8 cellular contexts compared by ENCODE assay signal in genomic region chr2:73736855-73737779, GRCh38. TPM values are rescaled to one million over a fixed set of nuclear protein-coding genes. Genes with fewer than 3 reads are reported as not detected.
A peak's percentile ranks its signal among the peaks of the same experiment; 100 is the strongest.
DNase-seq lines count a peak whose midpoint lies in the region; ATAC-seq, FAIRE-seq and TF ChIP-seq lines count a peak whose summit lies in the region.

TPRKB (minus strand) TSS chr2:73737345; CDS start chr2:73734569, 2,776 bp downstream.

- no peaks in the 10 kb centered on the region for H3K9me1 ChIP-seq in keratinocyte (ENCODE audit: control insufficient read depth, extremely low read depth, insufficient read depth, low read length)

- no peaks in the 10 kb centered on the region for H3K27me3 Mint-ChIP-seq in central memory CD8-positive, alpha-beta T cell

- DNase-seq in AG09309 (ENCODE audit: low read depth) (peak; percentile 84), NCI-H446 (lab: John Stamatoyannopoulos, UW) (peak; percentile 91 to 95), keratinocyte (ENCODE audit: low read depth, low spot score) (peak; percentile 65)
- peak; percentile 85 for DNase-seq in activated CD4-positive, CD25-positive, alpha-beta regulatory T cell treated with anti-CD3 and anti-CD28 coated beads, Interleukin-2, amount 50 U/mL, for 16 hours (ENCODE audit: low read depth, low spot score)
- peak; percentile 89 to 92 for DNase-seq in central memory CD8-positive, alpha-beta T cell (ENCODE audit: low spot score in 2 of 2)
- peak; percentile 85 to 89 for DNase-seq in stimulated activated CD4-positive, alpha-beta T cell treated with anti-CD3 and anti-CD28 coated beads, Interleukin-15, amount 100 ng/mL, for 1 hour (ENCODE audit: low read depth in 1 of 2, low spot score in 1 of 2)

- peak; percentile 71 for FAIRE-seq in keratinocyte (lab: Jason Lieb, UNC)

- peaks cover 12% of the 10 kb centered on the region for H3K4me1 ChIP-seq in keratinocyte (ENCODE audit: control insufficient read depth, extremely low read depth, insufficient read depth, low read length)

- H3K36me3 ChIP-seq in keratinocyte (ENCODE audit: control insufficient read depth in 2 of 2, extremely low read depth in 1 of 2, insufficient read depth in 2 of 2, low read length in 2 of 2), result peaks cover 7 to 14% of the 10 kb centered on the region in 2 experiments

- H3K79me2 ChIP-seq in keratinocyte (ENCODE audit: control insufficient read depth, insufficient read depth, low read length), result peaks cover 21% of the 10 kb centered on the region

- H3K27ac ChIP-seq in keratinocyte (ENCODE audit: control insufficient read depth, insufficient read depth, low read length), result peak within 1 kb of the TSS; percentile 79

- peak within 1 kb of the TSS; percentile 96 for H2AFZ ChIP-seq in keratinocyte (ENCODE audit: control insufficient read depth, low read length)

- ATAC-seq in GM19025 (IDR thresholded peaks at IDR 0.05; ENCODE audit: low read depth, unreplicated experiment) (peak; percentile 97), HG03342 (IDR thresholded peaks at IDR 0.05; ENCODE audit: unreplicated experiment) (peak; percentile 97)
- ATAC-seq in central memory CD8-positive, alpha-beta T cell (replicated peaks; ENCODE audit: extremely low read depth, poor library complexity, severe bottlenecking), result peak; percentile 98

- H3K9ac ChIP-seq in keratinocyte (ENCODE audit: control insufficient read depth, extremely low read depth, insufficient read depth, low read length), result peak within 1 kb of the TSS; percentile 93

- peaks cover 30% of the 10 kb centered on the region for H3K36me3 Mint-ChIP-seq in central memory CD8-positive, alpha-beta T cell (ENCODE audit: insufficient read depth)

- peak within 1 kb of the TSS; percentile 100 for H3K4me2 ChIP-seq in keratinocyte (ENCODE audit: control insufficient read depth, extremely low read depth, insufficient read depth, low read depth, low read length)

- no peaks in the 10 kb centered on the region for H3K27me3 ChIP-seq in keratinocyte (ENCODE audit: control insufficient read depth, extremely low read depth, insufficient read depth, low read length)

- H3K4me3 ChIP-seq in AG09309 (ENCODE audit: control insufficient read depth, low read depth, low read length) (peak within 1 kb of the TSS; percentile 93), keratinocyte (ENCODE audit: control insufficient read depth in 2 of 3, extremely low read depth in 1 of 3, insufficient read depth in 2 of 3, low read depth in 1 of 3, low read length in 3 of 3) (peak within 1 kb of the TSS; percentile 89 to 99 (median 94))

- peak within 1 kb of the TSS; percentile 85 for H3K27ac Mint-ChIP-seq in central memory CD8-positive, alpha-beta T cell (ENCODE audit: low read depth)

- no peaks in the 10 kb centered on the region for H3K9me3 ChIP-seq in keratinocyte (ENCODE audit: control insufficient read depth, low read depth, low read length)

- H3K4me3 Mint-ChIP-seq in central memory CD8-positive, alpha-beta T cell, result peak within 1 kb of the TSS; percentile 92

- H3K4me1 Mint-ChIP-seq in central memory CD8-positive, alpha-beta T cell, result peaks cover 18% of the 10 kb centered on the region

- H3K9me3 Mint-ChIP-seq in central memory CD8-positive, alpha-beta T cell, result peaks cover 5% of the 10 kb centered on the region

- dilution Hi-C loops in keratinocyte (cut with MboI; ENCODE audit: extremely low pct_ligation_motif_present, low sequenced_read_pairs), result no loop called here

- no peaks in the 10 kb centered on the region for H4K20me1 ChIP-seq in keratinocyte (ENCODE audit: control insufficient read depth, extremely low read depth, insufficient read depth, low read length)

- TF ChIP-seq CTCF in AG09309 (IDR thresholded peaks at IDR 0.05; ENCODE audit: control insufficient read depth, insufficient read depth, low read depth, low read length, missing control alignments) (no peak), keratinocyte (optimal IDR thresholded peaks at IDR 0.05 in 1 of 3, IDR thresholded peaks at IDR 0.05 in 1 of 3, conservative IDR thresholded peaks at IDR 0.05 in 1 of 3; ENCODE audit: extremely low read depth in 1 of 3, insufficient read depth in 2 of 3, low read length in 3 of 3) (no peak)

RNA-seq across cellular contexts. Expression of gene TPRKB, which starts in this region (rescaled TPM):
- polyA plus RNA-seq in keratinocyte, result 28.0 to 58.4 TPM (median 32.3 TPM) in 3 replicates
- polyA plus RNA-seq in keratinocyte (2011; ENCODE audit: low read depth), result 21.4 TPM
- 31.7 and 54.0 TPM in 2 replicates for polyA plus RNA-seq in keratinocyte (2011; cell fraction: cytosol; rRNA removed)
- 12.8 and 14.6 TPM in 2 replicates for polyA plus RNA-seq in keratinocyte (2011; cell fraction: nucleus; rRNA removed)
- 26.6 and 41.8 TPM in 2 replicates for polyA plus RNA-seq in keratinocyte (2012; ENCODE audit: low replicate concordance)
- polyA minus RNA-seq in keratinocyte, result 3.7 to 7.3 TPM (median 6.4 TPM) in 3 replicates
- 5.4 TPM for polyA minus RNA-seq in keratinocyte (2011; cell fraction: cytosol; rRNA and poly(A)+ RNA removed)
- polyA minus RNA-seq in keratinocyte (2011; cell fraction: nucleus; rRNA and poly(A)+ RNA removed), result 3.7 and 5.7 TPM in 2 replicates

Comparison
In these comparisons a context has a peak if more than half of its experiments do, and no peak if none do; other contexts are left out.
1. Peak in every context shown above with its lines: DNase-seq, ATAC-seq, H3K4me3 ChIP-seq and H3K27ac ChIP-seq.